Comparison of ENCODE assay signal across 16 cellular contexts in genomic region chrX:12021708-12022107, GRCh38.
DNase-seq lines count a peak whose midpoint lies in the region; ATAC-seq and TF ChIP-seq lines count a peak whose summit lies in the region.
"Had no signal": no experiment of that assay in that cellular context is flagged by ENCODE, and none has a peak within 500 bp of the region (broad histone marks: within the 10 kb centered on the region; RNA-seq: fewer than 3 reads in every experiment).

No MANE protein-coding gene starts in this region.

- intact Hi-C loops in body of pancreas (cut with DNase I) = no loop called here
- intact Hi-C loops in left cardiac atrium (cut with DNase I) = no loop called here

- no peak overlapping the region for H4K8ac ChIP-seq in mesendoderm (ENCODE audit: low read depth, low read length)

- H3K27me3 Mint-ChIP-seq in T-helper 17 cell = peaks cover 9% of the 10 kb centered on the region
- H3K27me3 Mint-ChIP-seq: CD4-positive, alpha-beta memory T cell had no signal

- H3K27me3 ChIP-seq in KMS-11 (ENCODE audit: insufficient read depth, low read depth) (no peaks in the 10 kb centered on the region), body of pancreas (no peaks in the 10 kb centered on the region), mesendoderm (ENCODE audit: insufficient read depth, low read length, poor library complexity) (no peaks in the 10 kb centered on the region)
- H3K27me3 ChIP-seq: BE2C had no signal

- no peak overlapping the region for H2BK15ac ChIP-seq in mesendoderm (replicated peaks; ENCODE audit: low read depth)

- no peak overlapping the region for H2AK5ac ChIP-seq in mesendoderm (ENCODE audit: low read length)

- H3K4me3 ChIP-seq in KMS-11 (IDR thresholded peaks at IDR 0.05; ENCODE audit: insufficient read depth, low read depth, low read length) = no peak overlapping the region
- no peak overlapping the region for H3K4me3 ChIP-seq in body of pancreas
- H3K4me3 ChIP-seq in retinal pigment epithelial cell (ENCODE audit: low read length) = no peak overlapping the region
- H3K4me3 ChIP-seq in mesendoderm (ENCODE audit: low read length) = no peak overlapping the region
- H3K4me3 ChIP-seq: A549, GM23338 had no signal

- no peak overlapping the region for H2BK120ac ChIP-seq in mesendoderm (ENCODE audit: low read depth, low read length)

- peak overlapping the region; percentile 42; the same call in 1 of the 2 replicates for H3K27ac ChIP-seq in KMS-11
- no peak overlapping the region for H3K27ac ChIP-seq in body of pancreas
- H3K27ac ChIP-seq in mesendoderm (ENCODE audit: low read depth, low read length) = no peak overlapping the region
- H3K27ac ChIP-seq: A549, C4-2B had no signal

- peak; percentile 8 to 47 (median 22) for DNase-seq in body of pancreas
- DNase-seq in left cardiac atrium = no peak
- DNase-seq in retinal pigment epithelial cell (ENCODE audit: low read depth) = peak; percentile 51
- DNase-seq in mesendoderm = no peak
- no peak for DNase-seq in T-helper 17 cell
- DNase-seq: BE2C; CD4-positive, alpha-beta memory T cell; DMS153; DMS79 treated with DMSO at 0.1 percent for 48 hours; EL; H7 had no signal

- no peaks in the 10 kb centered on the region for H3K36me3 Mint-ChIP-seq in T-helper 17 cell (ENCODE audit: low read depth)
- H3K36me3 Mint-ChIP-seq: CD4-positive, alpha-beta memory T cell had no signal

- no peak overlapping the region for H3K23ac ChIP-seq in mesendoderm (ENCODE audit: low read length)

- H3K9ac ChIP-seq in KMS-11 = no peak overlapping the region
- H3K9ac ChIP-seq in mesendoderm (ENCODE audit: low read length) = no peak overlapping the region

- no peaks in the 10 kb centered on the region for H3K36me3 ChIP-seq in KMS-11 (ENCODE audit: insufficient read depth)
- H3K36me3 ChIP-seq in body of pancreas (replicated peaks in 1 of 2; ENCODE audit: insufficient read depth in 1 of 2, low read depth in 2 of 2) = no peaks in the 10 kb centered on the region
- no peaks in the 10 kb centered on the region for H3K36me3 ChIP-seq in mesendoderm (ENCODE audit: control insufficient read depth, insufficient read depth, low read length)
- H3K36me3 ChIP-seq: BE2C had no signal

- peaks cover 19% of the 10 kb centered on the region for H3K4me1 ChIP-seq in KMS-11 (ENCODE audit: low read depth, poor library complexity, severe bottlenecking)
- no peaks in the 10 kb centered on the region for H3K4me1 ChIP-seq in body of pancreas
- no peaks in the 10 kb centered on the region for H3K4me1 ChIP-seq in mesendoderm (ENCODE audit: control insufficient read depth, low read depth, low read length)
- H3K4me1 ChIP-seq: A549, BE2C had no signal

- H4K5ac ChIP-seq in mesendoderm (ENCODE audit: low read length) = no peak overlapping the region

- no peaks in the 10 kb centered on the region for H3K9me3 ChIP-seq in body of pancreas
- no peaks in the 10 kb centered on the region for H3K9me3 ChIP-seq in T-helper 17 cell (ENCODE audit: control insufficient read depth, low read length, poor library complexity, severe bottlenecking)
- H3K9me3 ChIP-seq: A549, BE2C had no signal

- H2BK5ac ChIP-seq in mesendoderm (ENCODE audit: low read length) = no peak overlapping the region

- peak overlapping the region; percentile 29; the same call in 1 of the 2 replicates for H3K4me2 ChIP-seq in KMS-11
- no peak overlapping the region for H3K4me2 ChIP-seq in mesendoderm (ENCODE audit: low read length)
- H3K4me2 ChIP-seq: A549, GM23338 had no signal

- no peaks in the 10 kb centered on the region for H4K20me1 ChIP-seq in KMS-11 (ENCODE audit: insufficient read depth)

- ATAC-seq in body of pancreas = no peak
- ATAC-seq in left cardiac atrium = peak; percentile 53 to 84
- no peak for ATAC-seq in HG02870 (IDR thresholded peaks at IDR 0.05; ENCODE audit: unreplicated experiment)
- no peak for ATAC-seq in T-helper 17 cell
- ATAC-seq: A549, GM23338 had no signal

- no peak overlapping the region for H3K4ac ChIP-seq in mesendoderm (ENCODE audit: low read depth, low read length)

- no peak overlapping the region for H3K56ac ChIP-seq in mesendoderm (ENCODE audit: low read length)

- TF ChIP-seq CTCF in KMS-11 (conservative IDR thresholded peaks at IDR 0.05; ENCODE audit: low read depth, low read length) (no peak), body of pancreas (IDR thresholded peaks at IDR 0.05) (no peak), retinal pigment epithelial cell (conservative IDR thresholded peaks at IDR 0.05; ENCODE audit: low read depth, low read length) (no peak)

- no peak overlapping the region for H3K4me3 Mint-ChIP-seq in T-helper 17 cell
- H3K4me3 Mint-ChIP-seq: CD4-positive, alpha-beta memory T cell; GM23338 had no signal

- peak overlapping the region; percentile 26; the same call in 1 of the 2 replicates for H2AFZ ChIP-seq in KMS-11 (ENCODE audit: low read depth)
- H2AFZ ChIP-seq: GM23338 had no signal

- no peaks in the 10 kb centered on the region for H3K79me1 ChIP-seq in mesendoderm (ENCODE audit: low read length)

- H3K4me1 Mint-ChIP-seq in T-helper 17 cell = no peaks in the 10 kb centered on the region
- H3K4me1 Mint-ChIP-seq: CD4-positive, alpha-beta memory T cell; GM23338 had no signal

- no peak overlapping the region for H3K27ac Mint-ChIP-seq in T-helper 17 cell
- H3K27ac Mint-ChIP-seq: CD4-positive, alpha-beta memory T cell; GM23338 had no signal

- WGBS in body of pancreas, 2 donors = 27 to 29% methylated on average over 1 of the region's 1 CpG
- no CpG with 5 or more reads among the region's 1 CpG for WGBS in mesendoderm (ENCODE audit: extremely low coverage, insufficient coverage, low lambda C conversion rate)

- H3K18ac ChIP-seq in mesendoderm (ENCODE audit: low read length) = no peak overlapping the region

- no peak for TF ChIP-seq POLR2A in body of pancreas (IDR thresholded peaks at IDR 0.05)

- H3K79me2 ChIP-seq in KMS-11 (ENCODE audit: insufficient read depth, low read depth) = no peaks in the 10 kb centered on the region
- H3K79me2 ChIP-seq in mesendoderm (ENCODE audit: control insufficient read depth, insufficient read depth, low read length) = no peaks in the 10 kb centered on the region

Comparison
In these comparisons a context has a peak if more than half of its experiments do, and no peak if none do; other contexts are left out.
1. ATAC-seq: peak in left cardiac atrium (2 of 2); none in body of pancreas (single experiment), HG02870 (single experiment) and T-helper 17 cell (single experiment).
2. DNase-seq: peak in body of pancreas (4 of 4) and retinal pigment epithelial cell (single experiment); none in left cardiac atrium (single experiment), mesendoderm (single experiment) and T-helper 17 cell (0 of 3).